ENCODE assay signal across 7 cellular contexts in genomic region chrX:53441531-53442321, GRCh38. TPM values are rescaled to one million over a fixed set of nuclear protein-coding genes. Genes with fewer than 3 reads are reported as not detected.
A peak's percentile ranks its signal among the peaks of the same experiment; 100 is the strongest.
DNase-seq lines count a peak whose midpoint lies in the region; ATAC-seq and TF ChIP-seq lines count a peak whose summit lies in the region.

No MANE protein-coding gene starts in this region.

- intact Hi-C loops in right lobe of liver (cut with DNase I), result no loop called here

- peak in 1 of 4 donors; percentile 6 for TF ChIP-seq CTCF in right lobe of liver (IDR thresholded peaks at IDR 0.05)

- H3K27me3 ChIP-seq in right lobe of liver, result no peaks in the 10 kb centered on the region

- ATAC-seq in GM18867 (IDR thresholded peaks at IDR 0.05; ENCODE audit: unreplicated experiment) (peak; percentile 76), HG03175 (IDR thresholded peaks at IDR 0.05; ENCODE audit: unreplicated experiment) (peak; percentile 76), right lobe of liver (peak; percentile 88 to 93 (median 90))

- TF ChIP-seq POLR2A in right lobe of liver (IDR thresholded peaks at IDR 0.05), result peak; percentile 47

- H3K4me1 ChIP-seq in right lobe of liver, result no peaks in the 10 kb centered on the region

- H3K4me3 ChIP-seq in right lobe of liver, result peak overlapping the region; percentile 30 to 52 (median 39)

- DNase-seq in NCI-H446 treated with DMSO at 0.1 percent for 48 hours (lab: John Stamatoyannopoulos, UW), result peak; percentile 51
- DNase-seq in activated CD4-positive, alpha-beta T cell treated with anti-CD3 and anti-CD28 coated beads, Interleukin-2, amount 50 U/mL, for 24 hours (ENCODE audit: low read depth in 1 of 2, low spot score in 1 of 2), result peak; percentile 40 to 59
- peak; percentile 26 for DNase-seq in dedifferentiated amniotic fluid mesenchymal stem cell (ENCODE audit: extremely low spot score)
- DNase-seq in right lobe of liver, result peak; percentile 88 to 93 (median 90)
- peak; percentile 76 for DNase-seq in stimulated activated CD4-positive, alpha-beta T cell treated with anti-CD3 and anti-CD28 coated beads, Interleukin-4, amount 100 ng/mL, for 24 hours

- no peaks in the 10 kb centered on the region for H3K9me3 ChIP-seq in right lobe of liver

- peak overlapping the region in 1 of 3 donors; percentile 55 for H3K27ac ChIP-seq in right lobe of liver

- 13% methylated on average over 13 of the region's 44 CpGs for WGBS in right lobe of liver (ENCODE audit: insufficient coverage, low coverage, low lambda C conversion rate, missing lambda C conversion rate)

- no peaks in the 10 kb centered on the region for H3K36me3 ChIP-seq in right lobe of liver

RNA-seq across cellular contexts. Expression of gene HSD17B10, which starts 7.6 kb away (rescaled TPM):
- total RNA-seq in right lobe of liver, result 100 to 1,000 TPM; 123 to 213 (median 137) TPM

RNA-seq across cellular contexts. Expression of gene RIBC1, which starts 19.1 kb away (rescaled TPM):
- total RNA-seq in right lobe of liver, result under 1 TPM in 4 of 6 experiments, not detected in 2; 0.22 to 0.88 (median 0.32) TPM

RNA-seq across cellular contexts. Expression of gene SMC1A, which starts 19.3 kb away (rescaled TPM):
- total RNA-seq in right lobe of liver, result 10 to 100 TPM; 21.2 to 41.1 (median 32.3) TPM

Comparison
In these comparisons a context has a peak if more than half of its experiments do, and no peak if none do; other contexts are left out.
1. DNase-seq: peak in every context shown above with its lines; median percentile 90 in right lobe of liver; 76 in stimulated activated CD4-positive, alpha-beta T cell treated with anti-CD3 and anti-CD28 coated beads, Interleukin-4, amount 100 ng/mL, for 24 hours; 51 in NCI-H446 treated with DMSO at 0.1 percent for 48 hours; 50 in activated CD4-positive, alpha-beta T cell treated with anti-CD3 and anti-CD28 coated beads, Interleukin-2, amount 50 U/mL, for 24 hours; 26 in dedifferentiated amniotic fluid mesenchymal stem cell.